ENCODE assay signal across 9 cellular contexts in genomic region chrX:13005671-13006473, GRCh38. TPM values are rescaled to one million over a fixed set of nuclear protein-coding genes. Genes with fewer than 3 reads are reported as not detected.
DNase-seq lines count a peak whose midpoint lies in the region; ATAC-seq lines count a peak whose summit lies in the region.
"Had no signal": no experiment of that assay in that cellular context is flagged by ENCODE, and none has a peak within 500 bp of the region (broad histone marks: within the 10 kb centered on the region; RNA-seq: fewer than 3 reads in every experiment).

No MANE protein-coding gene starts in this region.

- H3K4me3 Mint-ChIP-seq in T-helper 2 cell treated with Interferon-gamma antibody and Interleukin-4, amounts not matched to agents 5 μg/mL and 100 μg/mL, for 36 hours: peak overlapping the region; percentile 80
- peak overlapping the region; percentile 52 to 95 (median 84) for H3K4me3 Mint-ChIP-seq in naive thymus-derived CD8-positive, alpha-beta T cell

- peak; percentile 51 for ATAC-seq in HG03025 (IDR thresholded peaks at IDR 0.05; ENCODE audit: low FRiP score, unreplicated experiment)
- ATAC-seq in naive thymus-derived CD8-positive, alpha-beta T cell: peak; percentile 70

- POLR2A ChIA-PET in naive thymus-derived CD8-positive, alpha-beta T cell (lab: Charles Lee): interaction anchor here (0.7 to 14.1 kb wide), 13 partner anchors 9 to 81 kb away, joined by 3 to 329 read pairs (median 4); partner anchors contain the start of gene TMSB4X

- no peaks in the 10 kb centered on the region for H3K36me3 Mint-ChIP-seq in T-helper 2 cell treated with Interferon-gamma antibody and Interleukin-4, amounts not matched to agents 5 μg/mL and 100 μg/mL, for 36 hours (ENCODE audit: low read depth)
- no peaks in the 10 kb centered on the region for H3K36me3 Mint-ChIP-seq in naive thymus-derived CD8-positive, alpha-beta T cell

- DNase-seq in activated CD4-positive, alpha-beta T cell treated with anti-CD3 and anti-CD28 coated beads for 48 hours: peak; percentile 41
- DNase-seq in activated CD4-positive, alpha-beta T cell treated with anti-CD3 and anti-CD28 coated beads for 1 hour: no peak
- no peak for DNase-seq in T-helper 2 cell treated with Interferon-gamma antibody and Interleukin-4, amounts not matched to agents 5 μg/mL and 100 μg/mL, for 36 hours (ENCODE audit: low spot score)
- DNase-seq in naive thymus-derived CD8-positive, alpha-beta T cell: peak in 2 of 10 donors; percentile 6 to 28
- DNase-seq in H4 (ENCODE audit: low spot score): no peak
- DNase-seq in NCI-H345 (lab: John Stamatoyannopoulos, UW): no peak
- DNase-seq in NCI-H1417 (lab: John Stamatoyannopoulos, UW): no peak

- no peaks in the 10 kb centered on the region for H3K9me3 Mint-ChIP-seq in T-helper 2 cell treated with Interferon-gamma antibody and Interleukin-4, amounts not matched to agents 5 μg/mL and 100 μg/mL, for 36 hours
- H3K9me3 Mint-ChIP-seq in naive thymus-derived CD8-positive, alpha-beta T cell: no peaks in the 10 kb centered on the region

- H3K27ac Mint-ChIP-seq in T-helper 2 cell treated with Interferon-gamma antibody and Interleukin-4, amounts not matched to agents 5 μg/mL and 100 μg/mL, for 36 hours: peak overlapping the region; percentile 98
- H3K27ac Mint-ChIP-seq in naive thymus-derived CD8-positive, alpha-beta T cell: peak overlapping the region; percentile 90 to 100 (median 96)

- peaks cover 47% of the 10 kb centered on the region for H3K4me1 Mint-ChIP-seq in T-helper 2 cell treated with Interferon-gamma antibody and Interleukin-4, amounts not matched to agents 5 μg/mL and 100 μg/mL, for 36 hours (ENCODE audit: low read depth)
- peaks cover 18 to 77% (median 59%) of the 10 kb centered on the region in 4 donors for H3K4me1 Mint-ChIP-seq in naive thymus-derived CD8-positive, alpha-beta T cell

- H3K27me3 Mint-ChIP-seq in T-helper 2 cell treated with Interferon-gamma antibody and Interleukin-4, amounts not matched to agents 5 μg/mL and 100 μg/mL, for 36 hours (ENCODE audit: low read depth): no peaks in the 10 kb centered on the region
- no peaks in the 10 kb centered on the region for H3K27me3 Mint-ChIP-seq in naive thymus-derived CD8-positive, alpha-beta T cell

RNA-seq across cellular contexts. Expression of gene TMSB4X, which starts 31.0 kb away (rescaled TPM):
- 1,000 to 10,000 TPM; 4,350 to 4,478 TPM for total RNA-seq in naive thymus-derived CD8-positive, alpha-beta T cell
- polyA plus RNA-seq in naive thymus-derived CD8-positive, alpha-beta T cell: over 10,000 TPM; 23,903 to 30,039 (median 28,786) TPM
- total RNA-seq in H4 (2014; rRNA removed; shearing (Covaris generic)): 6,124 and 7,364 TPM in 2 replicates

RNA-seq across cellular contexts. Expression of gene FAM9C, which starts 38.5 kb away (rescaled TPM):
- not detected for total RNA-seq in naive thymus-derived CD8-positive, alpha-beta T cell
- polyA plus RNA-seq in naive thymus-derived CD8-positive, alpha-beta T cell: not detected
- not detected in 2 replicates for total RNA-seq in H4 (2014; rRNA removed; shearing (Covaris generic))
- polyA plus RNA-seq: BJ had no signal
